ENCODE assay signal across 29 cellular contexts in genomic region chr7:98548370-98548769, GRCh38.
"Had no signal": no experiment of that assay in that cellular context is flagged by ENCODE, and none has a peak within 500 bp of the region (broad histone marks: within the 10 kb centered on the region; RNA-seq: fewer than 3 reads in every experiment).

No MANE protein-coding gene starts in this region.

- H3K4me3 ChIP-seq: adrenal gland, body of pancreas, colonic mucosa, esophagus squamous epithelium had no signal

- H3K27me3 ChIP-seq: adrenal gland, body of pancreas, colonic mucosa, esophagus squamous epithelium had no signal

- H3K4me3 Mint-ChIP-seq: activated CD4-positive, alpha-beta memory T cell treated with anti-CD3 and anti-CD28 coated beads for 36 hours; activated CD4-positive, alpha-beta T cell treated with anti-CD3 and anti-CD28 coated beads for 36 hours; activated CD4-positive, alpha-beta T cell treated with anti-CD3 and anti-CD28 coated beads, Interleukin-2, amount 10 ng/mL, durations not matched to agents 24 days and 14 days; activated CD8-positive, alpha-beta memory T cell treated with anti-CD3 and anti-CD28 coated beads, Interleukin-2, amount 10 ng/mL, durations not matched to agents 7 days and 5 days; activated CD8-positive, alpha-beta T cell treated with anti-CD3 and anti-CD28 coated beads, Interleukin-2, amount 10 ng/mL, durations not matched to agents 7 days and 5 days; activated naive CD4-positive, alpha-beta T cell treated with anti-CD3 and anti-CD28 coated beads for 36 hours; activated naive CD4-positive, alpha-beta T cell treated with anti-CD3 and anti-CD28 coated beads, Interleukin-2, amount 50 U/mL, for 24 hours; activated naive CD8-positive, alpha-beta T cell treated with anti-CD3 and anti-CD28 coated beads for 36 hours; activated naive CD8-positive, alpha-beta T cell treated with anti-CD3 and anti-CD28 coated beads, Interleukin-2, amount 50 U/mL, for 24 hours; activated T-helper 1 cell treated with anti-CD3 and anti-CD28 coated beads, Interleukin-12 subunit alpha, Interleukin-12 subunit beta, Interleukin-2, Interleukin-4 antibody, amounts not matched to agents 30 ng/mL and 10 ng/mL and 1 ng/mL, durations not matched to agents 14 hours and 24 hours and 36 hours; T-helper 17 cell; T-helper 2 cell treated with Interferon-gamma antibody and Interleukin-4, amounts not matched to agents 5 μg/mL and 100 μg/mL, for 36 hours had no signal

- H3K4me1 ChIP-seq: adrenal gland, body of pancreas, colonic mucosa, esophagus squamous epithelium had no signal

- H3K36me3 ChIP-seq: adrenal gland, colonic mucosa, esophagus squamous epithelium had no signal

- DNase-seq: activated CD4-positive, alpha-beta memory T cell treated with anti-CD3 and anti-CD28 coated beads for 36 hours; activated CD4-positive, alpha-beta T cell treated with anti-CD3 and anti-CD28 coated beads for 36 hours; activated CD4-positive, alpha-beta T cell treated with anti-CD3 and anti-CD28 coated beads, Interleukin-2, amount 10 ng/mL, durations not matched to agents 24 days and 14 days; activated CD4-positive, CD25-positive, alpha-beta regulatory T cell; activated CD4-positive, CD25-positive, alpha-beta regulatory T cell treated with anti-CD3 and anti-CD28 coated beads, Interleukin-2, amount 50 U/mL, for 72 hours; activated CD8-positive, alpha-beta memory T cell treated with anti-CD3 and anti-CD28 coated beads, Interleukin-2, amount 10 ng/mL, durations not matched to agents 7 days and 5 days; activated CD8-positive, alpha-beta memory T cell treated with anti-CD3 and anti-CD28 coated beads, Interleukin-2, amount 50 U/mL, for 4 hours; activated CD8-positive, alpha-beta T cell treated with anti-CD3 and anti-CD28 coated beads, Interleukin-2, amount 10 ng/mL, durations not matched to agents 7 days and 5 days; activated effector memory CD4-positive, alpha-beta T cell treated with anti-CD3 and anti-CD28 coated beads, Interleukin-2, amount 50 U/mL, for 16 hours; activated naive CD4-positive, alpha-beta T cell treated with anti-CD3 and anti-CD28 coated beads for 36 hours; activated naive CD8-positive, alpha-beta T cell treated with anti-CD3 and anti-CD28 coated beads for 36 hours; activated naive CD8-positive, alpha-beta T cell treated with anti-CD3 and anti-CD28 coated beads, Interleukin-2, amount 50 U/mL, for 24 hours; activated T-cell treated with anti-CD3 and anti-CD28 coated beads, Interleukin-2, amount 50 U/mL, for 1 hour; activated T-cell treated with anti-CD3 and anti-CD28 coated beads, Interleukin-2, amount 50 U/mL, for 48 hours; adrenal gland; amygdala; body of pancreas; caudate nucleus; colonic mucosa; effector CD8-positive, alpha-beta T cell; esophagus squamous epithelium; head of caudate nucleus; T-helper 1 cell; T-helper 17 cell had no signal

- H3K9me3 Mint-ChIP-seq: activated naive CD4-positive, alpha-beta T cell treated with anti-CD3 and anti-CD28 coated beads, Interleukin-2, amount 50 U/mL, for 24 hours had no signal

- H3K27ac Mint-ChIP-seq: activated CD4-positive, alpha-beta memory T cell treated with anti-CD3 and anti-CD28 coated beads for 36 hours; activated CD4-positive, alpha-beta T cell treated with anti-CD3 and anti-CD28 coated beads for 36 hours; activated CD4-positive, alpha-beta T cell treated with anti-CD3 and anti-CD28 coated beads, Interleukin-2, amount 10 ng/mL, durations not matched to agents 24 days and 14 days; activated CD8-positive, alpha-beta memory T cell treated with anti-CD3 and anti-CD28 coated beads, Interleukin-2, amount 10 ng/mL, durations not matched to agents 7 days and 5 days; activated CD8-positive, alpha-beta T cell treated with anti-CD3 and anti-CD28 coated beads, Interleukin-2, amount 10 ng/mL, durations not matched to agents 7 days and 5 days; activated naive CD4-positive, alpha-beta T cell treated with anti-CD3 and anti-CD28 coated beads for 36 hours; activated naive CD4-positive, alpha-beta T cell treated with anti-CD3 and anti-CD28 coated beads, Interleukin-2, amount 50 U/mL, for 24 hours; activated naive CD8-positive, alpha-beta T cell treated with anti-CD3 and anti-CD28 coated beads for 36 hours; activated naive CD8-positive, alpha-beta T cell treated with anti-CD3 and anti-CD28 coated beads, Interleukin-2, amount 50 U/mL, for 24 hours; activated T-helper 1 cell treated with anti-CD3 and anti-CD28 coated beads, Interleukin-12 subunit alpha, Interleukin-12 subunit beta, Interleukin-2, Interleukin-4 antibody, amounts not matched to agents 30 ng/mL and 10 ng/mL and 1 ng/mL, durations not matched to agents 14 hours and 24 hours and 36 hours; activated T-helper 2 cell treated with anti-CD3 and anti-CD28 coated beads, Interferon-gamma antibody, Interleukin-2, Interleukin-4, amounts not matched to agents 10 μg/mL and 5 μg/mL and 100 μg/mL, durations not matched to agents 14 hours and 24 hours and 36 hours; T-helper 17 cell; T-helper 2 cell treated with Interferon-gamma antibody and Interleukin-4, amounts not matched to agents 5 μg/mL and 100 μg/mL, for 36 hours had no signal

- H3K9me3 ChIP-seq: adrenal gland, body of pancreas, colonic mucosa had no signal

- H3K4me1 Mint-ChIP-seq: activated CD4-positive, alpha-beta T cell treated with anti-CD3 and anti-CD28 coated beads for 36 hours; activated CD4-positive, alpha-beta T cell treated with anti-CD3 and anti-CD28 coated beads, Interleukin-2, amount 10 ng/mL, durations not matched to agents 24 days and 14 days; activated CD8-positive, alpha-beta memory T cell treated with anti-CD3 and anti-CD28 coated beads, Interleukin-2, amount 10 ng/mL, durations not matched to agents 7 days and 5 days; activated naive CD4-positive, alpha-beta T cell treated with anti-CD3 and anti-CD28 coated beads, Interleukin-2, amount 50 U/mL, for 24 hours; activated naive CD8-positive, alpha-beta T cell treated with anti-CD3 and anti-CD28 coated beads for 36 hours; activated naive CD8-positive, alpha-beta T cell treated with anti-CD3 and anti-CD28 coated beads, Interleukin-2, amount 50 U/mL, for 24 hours; T-helper 17 cell had no signal

- H3K36me3 Mint-ChIP-seq: activated CD4-positive, alpha-beta memory T cell treated with anti-CD3 and anti-CD28 coated beads for 36 hours; activated CD8-positive, alpha-beta memory T cell treated with anti-CD3 and anti-CD28 coated beads, Interleukin-2, amount 10 ng/mL, durations not matched to agents 7 days and 5 days; activated naive CD4-positive, alpha-beta T cell treated with anti-CD3 and anti-CD28 coated beads, Interleukin-2, amount 50 U/mL, for 24 hours; activated naive CD8-positive, alpha-beta T cell treated with anti-CD3 and anti-CD28 coated beads for 36 hours had no signal

- H3K27me3 Mint-ChIP-seq: activated CD4-positive, alpha-beta memory T cell treated with anti-CD3 and anti-CD28 coated beads for 36 hours; activated CD4-positive, alpha-beta T cell treated with anti-CD3 and anti-CD28 coated beads, Interleukin-2, amount 10 ng/mL, durations not matched to agents 24 days and 14 days; activated CD8-positive, alpha-beta memory T cell treated with anti-CD3 and anti-CD28 coated beads, Interleukin-2, amount 10 ng/mL, durations not matched to agents 7 days and 5 days; activated naive CD8-positive, alpha-beta T cell treated with anti-CD3 and anti-CD28 coated beads, Interleukin-2, amount 50 U/mL, for 24 hours; T-helper 17 cell had no signal

- H3K27ac ChIP-seq: adrenal gland, body of pancreas, colonic mucosa, epithelial cell of prostate, esophagus squamous epithelium had no signal

- ATAC-seq: activated CD4-positive, alpha-beta T cell treated with anti-CD3 and anti-CD28 coated beads for 36 hours; activated CD8-positive, alpha-beta memory T cell treated with anti-CD3 and anti-CD28 coated beads, Interleukin-2, amount 10 ng/mL, durations not matched to agents 7 days and 5 days; activated CD8-positive, alpha-beta T cell treated with anti-CD3 and anti-CD28 coated beads, Interleukin-2, amount 10 ng/mL, durations not matched to agents 7 days and 5 days; activated naive CD8-positive, alpha-beta T cell treated with anti-CD3 and anti-CD28 coated beads, Interleukin-2, amount 50 U/mL, for 24 hours; body of pancreas; T-helper 17 cell had no signal
